Comparison of ENCODE assay signal across 25 cellular contexts in genomic region chr18:78912336-78912735, GRCh38.
"Had no signal": no experiment of that assay in that cellular context is flagged by ENCODE, and none has a peak within 500 bp of the region (broad histone marks: within the 10 kb centered on the region; RNA-seq: fewer than 3 reads in every experiment).

No MANE protein-coding gene starts in this region.

- H3K36me3 Mint-ChIP-seq: mesothelial cell of epicardium, natural killer cell, neural progenitor cell had no signal

- H3K27me3 ChIP-seq: gastrocnemius medialis, neural progenitor cell, transverse colon had no signal

- DNase-seq: cortex of kidney; effector memory CD4-positive, alpha-beta T cell; gastrocnemius medialis; heart right ventricle; hypothalamus; left lung; lower lobe of right lung; natural killer cell; occipital lobe; sigmoid colon; stimulated activated CD4-positive, alpha-beta T cell treated with anti-CD3 and anti-CD28 coated beads, Interleukin-12 subunit alpha, Interleukin-12 subunit beta, amount 100 ng/mL, for 4 hours; stimulated activated naive CD4-positive, alpha-beta T cell; stomach; substantia nigra; transverse colon had no signal

- H3K9me3 ChIP-seq: esophagus muscularis mucosa, gastrocnemius medialis, heart right ventricle, left lung, lower lobe of right lung, sigmoid colon, thoracic aorta, transverse colon had no signal

- H3K27ac Mint-ChIP-seq: memory B cell, mesothelial cell of epicardium, natural killer cell, neural progenitor cell had no signal

- H3K9ac ChIP-seq: neural progenitor cell, parathyroid adenoma had no signal

- H2AFZ ChIP-seq: neural progenitor cell, parathyroid adenoma had no signal

- FAIRE-seq: islet of Langerhans had no signal

- H3K4me1 Mint-ChIP-seq: memory B cell, mesothelial cell of epicardium, natural killer cell, neural progenitor cell had no signal

- H3K4me2 ChIP-seq: neural progenitor cell had no signal

- H3K79me2 ChIP-seq: parathyroid adenoma had no signal

- H3K4me3 ChIP-seq: dorsolateral prefrontal cortex, esophagus muscularis mucosa, gastrocnemius medialis, heart right ventricle, left lung, lower lobe of right lung, neural progenitor cell, sigmoid colon, skin epidermis, stomach, thoracic aorta, transverse colon had no signal

- H3K36me3 ChIP-seq: esophagus muscularis mucosa, gastrocnemius medialis, heart right ventricle, left lung, lower lobe of right lung, neural progenitor cell, sigmoid colon, stomach, thoracic aorta, transverse colon had no signal

- H3K27ac ChIP-seq: dorsolateral prefrontal cortex, epithelial cell of prostate, esophagus muscularis mucosa, gastrocnemius medialis, heart right ventricle, left lung, lower lobe of right lung, neural progenitor cell, parathyroid adenoma, sigmoid colon, skin epidermis, stomach, thoracic aorta, transverse colon had no signal

- H3K4me1 ChIP-seq: esophagus muscularis mucosa, gastrocnemius medialis, heart right ventricle, left lung, lower lobe of right lung, neural progenitor cell, parathyroid adenoma, sigmoid colon, stomach, transverse colon had no signal

- H3K4me3 Mint-ChIP-seq: memory B cell, mesothelial cell of epicardium, natural killer cell, neural progenitor cell had no signal
